2 cellular contexts compared by ENCODE assay signal in genomic region chr7:91609525-91609924, GRCh38.
TF ChIP-seq lines count a peak whose summit lies in the region.

No MANE protein-coding gene starts in this region.

TF ChIP-seq in HepG2, 621 proteins besides CTCF, POLR2A, EP300 and RAD21 (continued from another document):
- TF ChIP-seq ZNF275 (CRISPR knock-in tag; IDR thresholded peaks at IDR 0.05; ENCODE audit: borderline replicate concordance): no peak
- TF ChIP-seq ZBTB40 (IDR thresholded peaks at IDR 0.05): no peak
- TF ChIP-seq ZBTB40 (CRISPR knock-in tag; IDR thresholded peaks at IDR 0.05): no peak
- TF ChIP-seq STAG1 (CRISPR knock-in tag; IDR thresholded peaks at IDR 0.05): peak; percentile 17; the same call in 1 of the 2 replicates
- TF ChIP-seq ISL2 (CRISPR knock-in tag; IDR thresholded peaks at IDR 0.05): no peak

TF ChIP-seq in SK-N-SH, 30 proteins besides CTCF, POLR2A, EP300 and RAD21:
- TF ChIP-seq IRF3 (IDR thresholded peaks at IDR 0.05; ENCODE audit: low read depth, low read length) (no peak), SMC3 (IDR thresholded peaks at IDR 0.05; ENCODE audit: low read depth, low read length) (peak; percentile 42; the same call in 1 of the 2 replicates), GATA2 (CRISPR knock-in tag; IDR thresholded peaks at IDR 0.05) (peak; percentile 51)
